ENCODE assay signal across 8 cellular contexts in the genomic region with DNA sequence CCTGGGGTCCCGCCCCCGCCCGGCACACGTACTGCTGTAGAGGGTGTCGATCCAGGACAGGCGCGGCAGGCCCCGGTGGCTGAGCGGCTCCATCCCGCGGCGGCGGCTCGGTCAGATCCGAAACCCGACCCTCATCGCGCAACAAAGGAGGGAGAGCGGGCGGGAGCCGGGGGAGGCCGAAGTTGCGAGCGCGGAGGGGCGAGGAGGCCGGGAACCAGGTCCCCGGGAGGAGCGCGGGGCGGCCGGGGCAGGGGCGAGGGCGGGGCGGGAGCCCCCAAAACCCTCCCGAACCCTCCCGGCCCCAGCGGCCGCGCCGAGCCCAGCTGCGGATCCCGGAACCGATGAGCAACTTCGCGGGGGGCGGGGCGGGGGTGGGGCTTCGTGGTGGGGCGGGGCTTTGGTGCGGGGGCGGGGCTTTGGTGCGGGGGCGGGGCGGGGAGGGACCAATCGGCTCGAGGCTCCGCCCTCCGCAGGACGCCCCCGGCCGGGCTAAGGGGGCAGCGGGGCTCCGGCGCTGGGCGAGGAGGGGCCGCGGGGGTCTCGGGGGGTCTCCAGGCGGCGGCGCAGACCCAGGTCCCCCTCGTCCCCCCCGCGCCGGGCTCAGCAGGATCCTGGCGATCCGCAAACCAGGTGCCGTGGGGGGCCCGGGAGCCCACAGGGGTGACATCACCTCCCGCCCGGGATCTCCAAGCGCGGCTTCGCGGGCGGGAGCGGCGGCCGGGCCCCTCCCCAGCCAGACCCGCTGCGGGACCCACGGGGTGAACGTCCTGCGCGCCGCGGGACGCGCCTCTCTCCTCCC. TPM values are rescaled to one million over a fixed set of nuclear protein-coding genes. Genes with fewer than 3 reads are reported as not detected.
A peak's percentile ranks its signal among the peaks of the same experiment; 100 is the strongest.
DNase-seq lines count a peak whose midpoint lies in the region; ATAC-seq and TF ChIP-seq lines count a peak whose summit lies in the region.

A gene (minus strand): TSS at position 347 of the 799 bp plus-strand sequence. CDS start 254 bp downstream, at position 93.

- H3K36me3 ChIP-seq in kidney epithelial cell (ENCODE audit: control insufficient read depth, insufficient read depth, low read length) (no peaks in the 10 kb centered on the region), BE2C (no peaks in the 10 kb centered on the region)

- H3K27ac ChIP-seq in caudate nucleus (ENCODE audit: low read depth, low read length), result peak within 1 kb of the TSS; percentile 76

- peak within 1 kb of the TSS; percentile 78 for H3K4me3 ChIP-seq in kidney epithelial cell (ENCODE audit: low read depth, low read length)
- no peak within 1 kb of the TSS for H3K4me3 ChIP-seq in BE2C (ENCODE audit: low read depth, low read length)

- TF ChIP-seq CTCF in kidney epithelial cell (IDR thresholded peaks at IDR 0.05; ENCODE audit: insufficient read depth, low read length, poor library complexity, severe bottlenecking) (no peak), BE2C (IDR thresholded peaks at IDR 0.05; ENCODE audit: low read depth, low read length) (no peak)

- no peaks in the 10 kb centered on the region for H3K9me3 ChIP-seq in BE2C

- DNase-seq in NCI-H1105 (lab: John Stamatoyannopoulos, UW) (peak; percentile 8), NCI-H1105 treated with DMSO at 0.1 percent for 48 hours (lab: John Stamatoyannopoulos, UW) (no peak), UCSD-AML1 (lab: John Stamatoyannopoulos, UW; ENCODE audit: unreplicated experiment) (peak; percentile 35), caudate nucleus (lab: John Stamatoyannopoulos, UW) (peak in 34 of 61 donors; percentile 22 to 85 (median 52)), kidney epithelial cell (ENCODE audit: low read depth) (no peak), BE2C (no peak)
- DNase-seq in stimulated activated CD4-positive, alpha-beta T cell treated with anti-CD3 and anti-CD28 coated beads, Interleukin-2, amount 100 ng/mL, for 24 hours, result peak; percentile 53 to 63

- H3K27me3 ChIP-seq in kidney epithelial cell (ENCODE audit: control insufficient read depth, insufficient read depth, low read length) (peaks cover 2% of the 10 kb centered on the region), BE2C (peaks cover 8% of the 10 kb centered on the region)

- H3K4me1 ChIP-seq in BE2C, result no peaks in the 10 kb centered on the region

- no peak for ATAC-seq in HG03196 (IDR thresholded peaks at IDR 0.05; ENCODE audit: unreplicated experiment)

RNA-seq across cellular contexts. Expression of the gene that starts here (rescaled TPM):
- 135 and 141 TPM in 2 replicates for total RNA-seq in kidney epithelial cell
- 34.7 TPM for polyA plus RNA-seq in BE2C (2012; ENCODE audit: insufficient read depth, insufficient read length, low read depth)

Comparison
In these comparisons a context has a peak if more than half of its experiments do, and no peak if none do; other contexts are left out.
1. DNase-seq: peak in NCI-H1105 (single experiment), UCSD-AML1 (single experiment), caudate nucleus (34 of 61) and stimulated activated CD4-positive, alpha-beta T cell treated with anti-CD3 and anti-CD28 coated beads, Interleukin-2, amount 100 ng/mL, for 24 hours (2 of 2); none in NCI-H1105 treated with DMSO at 0.1 percent for 48 hours (single experiment), kidney epithelial cell (single experiment) and BE2C (single experiment).